In the genomic region with DNA sequence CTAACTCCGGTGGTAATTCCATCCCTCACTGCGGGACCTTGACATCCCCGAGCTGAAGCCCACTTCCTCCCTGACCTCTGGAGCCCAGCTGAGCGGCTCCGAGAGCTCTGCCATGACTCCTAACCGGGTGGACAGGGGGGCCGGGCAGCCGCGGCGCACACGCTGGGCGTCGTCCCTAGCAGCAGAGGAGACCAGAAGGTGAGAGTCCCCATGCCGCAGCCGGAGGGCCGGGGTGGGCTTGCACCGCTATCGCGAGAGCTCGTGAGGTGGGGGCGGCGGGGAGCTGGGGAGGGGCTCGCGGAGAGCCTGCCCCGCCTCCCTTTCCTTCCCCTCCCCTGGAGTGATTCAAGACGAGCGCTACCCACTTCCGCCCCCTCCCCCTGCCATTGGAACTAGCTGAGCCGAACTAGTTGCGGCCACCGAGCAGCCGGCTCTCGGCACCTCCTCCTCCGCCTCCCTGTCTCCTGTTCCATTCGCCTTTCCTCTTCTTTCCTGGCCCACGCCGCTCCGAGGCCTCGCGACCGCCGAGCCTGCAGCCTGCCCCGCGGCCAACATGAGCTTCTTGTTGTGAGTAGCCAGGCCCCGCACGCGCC, we compare ENCODE assay signal across 1 cellular context.
TF ChIP-seq lines count a peak whose summit lies in the region.

Gene MOB1B, plus strand, starts transcription at position 386 of the 593 bp plus-strand sequence. Its CDS starts 168 bp downstream, at position 554.

TF ChIP-seq in HEK293, 187 proteins besides CTCF, POLR2A, EP300 and RAD21 (continued from another document):
- TF ChIP-seq, protein P1, sequence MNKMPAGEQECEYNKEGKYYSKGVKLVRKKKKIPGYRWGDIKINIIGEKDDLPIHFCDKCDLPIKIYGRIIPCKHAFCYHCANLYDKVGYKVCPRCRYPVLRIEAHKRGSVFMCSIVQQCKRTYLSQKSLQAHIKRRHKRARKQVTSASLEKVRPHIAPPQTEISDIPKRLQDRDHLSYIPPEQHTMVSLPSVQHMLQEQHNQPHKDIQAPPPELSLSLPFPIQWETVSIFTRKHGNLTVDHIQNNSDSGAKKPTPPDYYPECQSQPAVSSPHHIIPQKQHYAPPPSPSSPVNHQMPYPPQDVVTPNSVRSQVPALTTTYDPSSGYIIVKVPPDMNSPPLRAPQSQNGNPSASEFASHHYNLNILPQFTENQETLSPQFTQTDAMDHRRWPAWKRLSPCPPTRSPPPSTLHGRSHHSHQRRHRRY (tag by site-specific recombination; IDR thresholded peaks at IDR 0.05): no peak
- TF ChIP-seq ZSCAN16 (tag by site-specific recombination; IDR thresholded peaks at IDR 0.05) (no peak), ZNF677 (tag by site-specific recombination; IDR thresholded peaks at IDR 0.05) (no peak), ZBTB1 (tag by site-specific recombination; IDR thresholded peaks at IDR 0.05) (no peak), ZNF140 (tag by site-specific recombination; IDR thresholded peaks at IDR 0.05) (no peak), ZNF132 (tag by site-specific recombination; IDR thresholded peaks at IDR 0.05; ENCODE audit: borderline replicate concordance) (no peak), ZNF629 (tag by site-specific recombination; IDR thresholded peaks at IDR 0.05) (0 out of 2 replicates have a peak, but pooled peaks have one; percentile 19), SETDB1 (IDR thresholded peaks at IDR 0.05; ENCODE audit: insufficient read length, low read length) (no peak), ZBTB6 (tag by site-specific recombination; IDR thresholded peaks at IDR 0.05) (no peak), SALL2 (tag by site-specific recombination; IDR thresholded peaks at IDR 0.05; ENCODE audit: borderline replicate concordance) (no peak), ZIC2 (tag by site-specific recombination; IDR thresholded peaks at IDR 0.05) (peak; percentile 65), ZNF18 (tag by site-specific recombination; IDR thresholded peaks at IDR 0.05) (0 out of 2 replicates have a peak, but pooled peaks have one; percentile 16), ZNF518A (tag by site-specific recombination; conservative IDR thresholded peaks at IDR 0.05; ENCODE audit: low read depth) (no peak), ZNF274 (IDR thresholded peaks at IDR 0.05; ENCODE audit: low read length) (no peak), ZNF274 (tag by site-specific recombination; IDR thresholded peaks at IDR 0.05; ENCODE audit: borderline replicate concordance) (no peak), ZNF211 (tag by site-specific recombination; IDR thresholded peaks at IDR 0.05; ENCODE audit: low read depth) (no peak)
- TF ChIP-seq, protein P2, sequence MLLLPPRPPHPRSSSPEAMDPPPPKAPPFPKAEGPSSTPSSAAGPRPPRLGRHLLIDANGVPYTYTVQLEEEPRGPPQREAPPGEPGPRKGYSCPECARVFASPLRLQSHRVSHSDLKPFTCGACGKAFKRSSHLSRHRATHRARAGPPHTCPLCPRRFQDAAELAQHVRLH (tag by site-specific recombination; IDR thresholded peaks at IDR 0.05): no peak
- TF ChIP-seq, protein P3, sequence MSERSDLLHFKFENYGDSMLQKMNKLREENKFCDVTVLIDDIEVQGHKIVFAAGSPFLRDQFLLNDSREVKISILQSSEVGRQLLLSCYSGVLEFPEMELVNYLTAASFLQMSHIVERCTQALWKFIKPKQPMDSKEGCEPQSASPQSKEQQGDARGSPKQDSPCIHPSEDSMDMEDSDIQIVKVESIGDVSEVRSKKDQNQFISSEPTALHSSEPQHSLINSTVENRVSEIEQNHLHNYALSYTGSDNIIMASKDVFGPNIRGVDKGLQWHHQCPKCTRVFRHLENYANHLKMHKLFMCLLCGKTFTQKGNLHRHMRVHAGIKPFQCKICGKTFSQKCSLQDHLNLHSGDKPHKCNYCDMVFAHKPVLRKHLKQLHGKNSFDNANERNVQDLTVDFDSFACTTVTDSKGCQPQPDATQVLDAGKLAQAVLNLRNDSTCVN (tag by site-specific recombination; optimal IDR thresholded peaks at IDR 0.05): peak; percentile 64
